Comparison of ENCODE assay signal across 10 cellular contexts in genomic region chr5:106454651-106455415, GRCh38.
DNase-seq lines count a peak whose midpoint lies in the region; TF ChIP-seq lines count a peak whose summit lies in the region.
"Had no signal": no experiment of that assay in that cellular context is flagged by ENCODE, and none has a peak within 500 bp of the region (broad histone marks: within the 10 kb centered on the region; RNA-seq: fewer than 3 reads in every experiment).

No MANE protein-coding gene starts in this region.

- DNase-seq in RPMI8226 (peak; percentile 11), glutamatergic neuron (peak; percentile 37), KG1 (lab: John Stamatoyannopoulos, UW) (no peak), hepatic stellate cell (ENCODE audit: low spot score) (no peak)
- DNase-seq in activated effector memory CD4-positive, alpha-beta T cell treated with Interleukin-2 at 50 U/mL for 16 hours = no peak
- no peak for DNase-seq in stimulated activated naive CD4-positive, alpha-beta T cell treated with Interleukin-2 at 50 U/mL for 16 hours (lab: John Stamatoyannopoulos, UW)

- H3K4me3 Mint-ChIP-seq in glutamatergic neuron (ENCODE audit: unreplicated experiment) = no peak overlapping the region

- H3K9me3 Mint-ChIP-seq in glutamatergic neuron (ENCODE audit: unreplicated experiment) = no peaks in the 10 kb centered on the region

- no peak overlapping the region for H3K27ac Mint-ChIP-seq in glutamatergic neuron (ENCODE audit: unreplicated experiment)

- no peak overlapping the region for H3K27ac ChIP-seq in 22Rv1
- H3K27ac ChIP-seq: gastroesophageal sphincter, SJSA1 had no signal

- H3K27me3 Mint-ChIP-seq in glutamatergic neuron (ENCODE audit: unreplicated experiment) = no peaks in the 10 kb centered on the region

- no peaks in the 10 kb centered on the region for H3K4me1 Mint-ChIP-seq in glutamatergic neuron (ENCODE audit: low read depth, unreplicated experiment)

- no peaks in the 10 kb centered on the region for H3K36me3 Mint-ChIP-seq in glutamatergic neuron (ENCODE audit: unreplicated experiment)

- TF ChIP-seq CTCF in 22Rv1 (IDR thresholded peaks at IDR 0.05) = peak; percentile 77
- TF ChIP-seq CTCF in GM12873 (IDR thresholded peaks at IDR 0.05; ENCODE audit: insufficient read depth, low read depth, low read length, missing control alignments) = peak; percentile 35
- TF ChIP-seq CTCF in glutamatergic neuron (IDR thresholded peaks at IDR 0.05; ENCODE audit: partially characterized antibody, unreplicated experiment) = peak; percentile 67

Comparison
In these comparisons a context has a peak if more than half of its experiments do, and no peak if none do; other contexts are left out.
1. DNase-seq: peak in RPMI8226 (single experiment) and glutamatergic neuron (single experiment); none in activated effector memory CD4-positive, alpha-beta T cell treated with Interleukin-2 at 50 U/mL for 16 hours (single experiment), stimulated activated naive CD4-positive, alpha-beta T cell treated with Interleukin-2 at 50 U/mL for 16 hours (single experiment), KG1 (single experiment) and hepatic stellate cell (single experiment).
2. Peak in every context shown above with its lines, with median percentiles within 50 percentile points of each other: CTCF ChIP-seq.